ENCODE assay signal across 28 cellular contexts in genomic region chr7:101644879-101645278, GRCh38. TPM values are rescaled to one million over a fixed set of nuclear protein-coding genes. Genes with fewer than 3 reads are reported as not detected.
DNase-seq lines count a peak whose midpoint lies in the region; ATAC-seq and TF ChIP-seq lines count a peak whose summit lies in the region.
"Had no signal": no experiment of that assay in that cellular context is flagged by ENCODE, and none has a peak within 500 bp of the region (broad histone marks: within the 10 kb centered on the region; RNA-seq: fewer than 3 reads in every experiment).

No MANE protein-coding gene starts in this region.

- peak overlapping the region; percentile 73 for H3K27ac Mint-ChIP-seq in progenitor cell of endocrine pancreas
- no peak overlapping the region for H3K27ac Mint-ChIP-seq in activated naive CD8-positive, alpha-beta T cell treated with anti-CD3 and anti-CD28 coated beads for 36 hours
- H3K27ac Mint-ChIP-seq: activated B cell treated with CpG ODN at 0.5 μM for 24 hours; activated CD4-positive, alpha-beta memory T cell treated with anti-CD3 and anti-CD28 coated beads, Interleukin-2, amount 10 ng/mL, durations not matched to agents 7 days and 5 days; memory B cell; naive thymus-derived CD8-positive, alpha-beta T cell; stimulated activated naive CD8-positive, alpha-beta T cell treated with anti-CD3 and anti-CD28 coated beads, Interleukin-15, Interleukin-2, amounts not matched to agents 100 ng/mL and 50 ng/mL, for 24 hours had no signal

- peaks cover 2% of the 10 kb centered on the region for H3K4me1 Mint-ChIP-seq in progenitor cell of endocrine pancreas (ENCODE audit: low read depth)
- no peaks in the 10 kb centered on the region for H3K4me1 Mint-ChIP-seq in activated naive CD8-positive, alpha-beta T cell treated with anti-CD3 and anti-CD28 coated beads for 36 hours
- H3K4me1 Mint-ChIP-seq: activated B cell treated with CpG ODN at 0.5 μM for 24 hours; activated CD4-positive, alpha-beta memory T cell treated with anti-CD3 and anti-CD28 coated beads, Interleukin-2, amount 10 ng/mL, durations not matched to agents 7 days and 5 days; memory B cell; naive thymus-derived CD8-positive, alpha-beta T cell had no signal

- no peak overlapping the region for H3K4ac ChIP-seq in trophoblast cell (ENCODE audit: low read depth, low read length)

- no peak overlapping the region for H3K23ac ChIP-seq in trophoblast cell (ENCODE audit: low read length)

- peak in 7 of 8 donors; percentile 25 to 62 (median 38) for ATAC-seq in heart right ventricle
- ATAC-seq in left cardiac atrium = no peak
- ATAC-seq in left colon = peak; percentile 72
- ATAC-seq: foreskin keratinocyte; naive thymus-derived CD8-positive, alpha-beta T cell had no signal

- no peaks in the 10 kb centered on the region for H3K79me1 ChIP-seq in trophoblast cell (ENCODE audit: low read length)

- no peak overlapping the region for H3K4me3 ChIP-seq in heart right ventricle
- H3K4me3 ChIP-seq in trophoblast cell (ENCODE audit: low read depth, low read length) = no peak overlapping the region
- H3K4me3 ChIP-seq in Karpas-422 (ENCODE audit: low read length) = no peak overlapping the region
- H3K4me3 ChIP-seq: adrenal gland, cardiac muscle cell, SK-N-MC had no signal

- H3K9ac ChIP-seq in trophoblast cell (ENCODE audit: low read length) (no peak overlapping the region), Karpas-422 (ENCODE audit: low read length) (no peak overlapping the region)

- peaks cover 2% of the 10 kb centered on the region for H3K27me3 Mint-ChIP-seq in progenitor cell of endocrine pancreas
- peaks cover 6% of the 10 kb centered on the region for H3K27me3 Mint-ChIP-seq in activated naive CD8-positive, alpha-beta T cell treated with anti-CD3 and anti-CD28 coated beads for 36 hours
- H3K27me3 Mint-ChIP-seq: activated CD4-positive, alpha-beta memory T cell treated with anti-CD3 and anti-CD28 coated beads, Interleukin-2, amount 10 ng/mL, durations not matched to agents 7 days and 5 days had no signal

- no peak overlapping the region for H4K12ac ChIP-seq in trophoblast cell (ENCODE audit: low read depth, low read length)

- H4K91ac ChIP-seq in trophoblast cell (ENCODE audit: low read depth, low read length) = no peak overlapping the region

- H4K8ac ChIP-seq in trophoblast cell (ENCODE audit: low read depth, low read length) = no peak overlapping the region

- TF ChIP-seq CTCF in heart right ventricle (IDR thresholded peaks at IDR 0.05) (no peak), progenitor cell of endocrine pancreas (IDR thresholded peaks at IDR 0.05; ENCODE audit: unreplicated experiment) (no peak)

- no peaks in the 10 kb centered on the region for H3K9me3 ChIP-seq in heart right ventricle
- H3K9me3 ChIP-seq in trophoblast cell (ENCODE audit: insufficient read depth, low read depth, low read length) = peaks cover 2% of the 10 kb centered on the region
- H3K9me3 ChIP-seq in Karpas-422 (ENCODE audit: low read length) = no peaks in the 10 kb centered on the region
- H3K9me3 ChIP-seq: adrenal gland had no signal

- no peak overlapping the region for H2AK5ac ChIP-seq in trophoblast cell (ENCODE audit: low read length)

- no peak overlapping the region for H3K4me3 Mint-ChIP-seq in progenitor cell of endocrine pancreas (ENCODE audit: low read depth)
- no peak overlapping the region for H3K4me3 Mint-ChIP-seq in activated naive CD8-positive, alpha-beta T cell treated with anti-CD3 and anti-CD28 coated beads for 36 hours
- H3K4me3 Mint-ChIP-seq: activated B cell treated with CpG ODN at 0.5 μM for 24 hours; activated CD4-positive, alpha-beta memory T cell treated with anti-CD3 and anti-CD28 coated beads, Interleukin-2, amount 10 ng/mL, durations not matched to agents 7 days and 5 days; memory B cell; naive thymus-derived CD8-positive, alpha-beta T cell; stimulated activated naive CD8-positive, alpha-beta T cell treated with anti-CD3 and anti-CD28 coated beads, Interleukin-15, Interleukin-2, amounts not matched to agents 100 ng/mL and 50 ng/mL, for 24 hours had no signal

- no peak overlapping the region for H3K14ac ChIP-seq in trophoblast cell (ENCODE audit: low read length)

- H3K79me2 ChIP-seq in trophoblast cell (ENCODE audit: control insufficient read depth, insufficient read depth, low read length, poor library complexity) = no peaks in the 10 kb centered on the region
- no peaks in the 10 kb centered on the region for H3K79me2 ChIP-seq in Karpas-422 (ENCODE audit: low read length)

- H2AFZ ChIP-seq in trophoblast cell (ENCODE audit: insufficient read depth, low read length, poor library complexity) (no peak overlapping the region), Karpas-422 (ENCODE audit: low read length) (no peak overlapping the region)

- no peaks in the 10 kb centered on the region for H3K36me3 ChIP-seq in heart right ventricle
- no peaks in the 10 kb centered on the region for H3K36me3 ChIP-seq in trophoblast cell (ENCODE audit: control insufficient read depth in 1 of 2, insufficient read depth in 2 of 2, low read length in 2 of 2)
- H3K36me3 ChIP-seq in Karpas-422 (ENCODE audit: insufficient read depth, low read length) = no peaks in the 10 kb centered on the region
- H3K36me3 ChIP-seq: adrenal gland, cardiac muscle cell had no signal

- H3K27me3 ChIP-seq in heart right ventricle = peaks cover 0 to 11% (median 0%) of the 10 kb centered on the region in 7 donors
- H3K27me3 ChIP-seq in trophoblast cell (ENCODE audit: insufficient read depth, low read length) = no peaks in the 10 kb centered on the region
- no peaks in the 10 kb centered on the region for H3K27me3 ChIP-seq in Karpas-422 (ENCODE audit: low read length)
- H3K27me3 ChIP-seq: adrenal gland, cardiac muscle cell had no signal

- 34 to 41% methylated on average over 18 of the region's 18 CpGs for WGBS in heart right ventricle, 2 donors
- WGBS in trophoblast cell (ENCODE audit: extremely low coverage, insufficient coverage, insufficient read length) = no CpG with 5 or more reads among the region's 18 CpGs

- H3K27ac ChIP-seq in heart right ventricle (no peak overlapping the region), trophoblast cell (ENCODE audit: low read depth, low read length) (no peak overlapping the region), Karpas-422 (ENCODE audit: low read length) (no peak overlapping the region)
- H3K27ac ChIP-seq: adrenal gland, cardiac muscle cell, foreskin keratinocyte, SK-N-MC had no signal

- H3K4me2 ChIP-seq in trophoblast cell (ENCODE audit: low read length) (no peak overlapping the region), Karpas-422 (ENCODE audit: low read depth, low read length, poor library complexity, severe bottlenecking) (no peak overlapping the region)

- DNase-seq in heart right ventricle = no peak
- no peak for DNase-seq in left cardiac atrium
- peak in 1 of 2 donors; percentile 9 for DNase-seq in left colon
- DNase-seq in progenitor cell of endocrine pancreas (ENCODE audit: low spot score, unreplicated experiment) = no peak
- no peak for DNase-seq in activated naive CD8-positive, alpha-beta T cell treated with anti-CD3 and anti-CD28 coated beads for 36 hours
- no peak for DNase-seq in trophoblast cell
- DNase-seq in Karpas-422 = no peak
- DNase-seq in AG20443 (ENCODE audit: low spot score) = no peak
- DNase-seq: activated B cell treated with CpG ODN at 0.5 μM for 24 hours; activated CD4-positive, alpha-beta memory T cell treated with anti-CD3 and anti-CD28 coated beads, Interleukin-2, amount 10 ng/mL, durations not matched to agents 7 days and 5 days; activated gamma-delta T cell treated with Interleukin-2 at 50 U/mL for 16 hours; adrenal gland; C1 segment of cervical spinal cord; foreskin keratinocyte; hypothalamus; islet precursor cell; naive thymus-derived CD8-positive, alpha-beta T cell; NCI-H1930; NK-92 treated with Interleukin-12 subunit alpha and Interleukin-12 subunit beta, amount 100 ng/mL, for 24 hours; stimulated activated CD4-positive, alpha-beta T cell treated with anti-CD3 and anti-CD28 coated beads, Interleukin-4, amount 100 ng/mL, for 1 hour had no signal

- no peak overlapping the region for H2BK5ac ChIP-seq in trophoblast cell (ENCODE audit: low read depth, low read length, poor library complexity)

- no peaks in the 10 kb centered on the region for H4K20me1 ChIP-seq in Karpas-422 (ENCODE audit: insufficient read depth, low read depth, low read length)

- H3K9me2 ChIP-seq in Karpas-422 (replicated peaks; ENCODE audit: insufficient read depth, low read length) = no peaks in the 10 kb centered on the region

- no peak overlapping the region for H3K18ac ChIP-seq in trophoblast cell (ENCODE audit: low read length)

- peaks cover 0 to 7% (median 0%) of the 10 kb centered on the region in 9 donors for H3K4me1 ChIP-seq in heart right ventricle
- no peaks in the 10 kb centered on the region for H3K4me1 ChIP-seq in trophoblast cell (ENCODE audit: control insufficient read depth in 1 of 2, insufficient read depth in 2 of 2, low read length in 2 of 2)
- H3K4me1 ChIP-seq in Karpas-422 (ENCODE audit: low read length) = peaks cover 11% of the 10 kb centered on the region
- H3K4me1 ChIP-seq: adrenal gland, foreskin keratinocyte had no signal

- intact Hi-C loops in heart right ventricle (cut with DNase I) = no loop called here
- intact Hi-C loops in left cardiac atrium (cut with DNase I) = no loop called here
- intact Hi-C loops in left colon (cut with DNase I, micrococcal nuclease) = no loop called here

- H3K9me3 Mint-ChIP-seq in progenitor cell of endocrine pancreas (ENCODE audit: low read depth) = no peaks in the 10 kb centered on the region
- H3K9me3 Mint-ChIP-seq in activated naive CD8-positive, alpha-beta T cell treated with anti-CD3 and anti-CD28 coated beads for 36 hours = no peaks in the 10 kb centered on the region
- H3K9me3 Mint-ChIP-seq: activated B cell treated with CpG ODN at 0.5 μM for 24 hours; activated CD4-positive, alpha-beta memory T cell treated with anti-CD3 and anti-CD28 coated beads, Interleukin-2, amount 10 ng/mL, durations not matched to agents 7 days and 5 days; memory B cell; naive thymus-derived CD8-positive, alpha-beta T cell; stimulated activated naive CD8-positive, alpha-beta T cell treated with anti-CD3 and anti-CD28 coated beads, Interleukin-15, Interleukin-2, amounts not matched to agents 100 ng/mL and 50 ng/mL, for 24 hours had no signal

- no peaks in the 10 kb centered on the region for H3K36me3 Mint-ChIP-seq in progenitor cell of endocrine pancreas (ENCODE audit: insufficient read depth)
- H3K36me3 Mint-ChIP-seq in activated naive CD8-positive, alpha-beta T cell treated with anti-CD3 and anti-CD28 coated beads for 36 hours = no peaks in the 10 kb centered on the region
- H3K36me3 Mint-ChIP-seq: memory B cell; naive thymus-derived CD8-positive, alpha-beta T cell had no signal

- H2BK12ac ChIP-seq in trophoblast cell (ENCODE audit: low read length) = no peak overlapping the region

- H2BK120ac ChIP-seq in trophoblast cell (ENCODE audit: insufficient read depth, low read length, poor library complexity) = no peak overlapping the region

RNA-seq across cellular contexts. Expression of gene MYL10, which starts 15.8 kb away (rescaled TPM):
- not detected for total RNA-seq in heart right ventricle
- polyA plus RNA-seq in heart right ventricle = not detected
- not detected for total RNA-seq in left cardiac atrium
- total RNA-seq in left colon = not detected
- total RNA-seq in progenitor cell of endocrine pancreas = not detected in 2 replicates
- not detected for total RNA-seq in activated naive CD8-positive, alpha-beta T cell treated with anti-CD3 and anti-CD28 coated beads for 36 hours
- polyA plus RNA-seq in trophoblast cell (2013) = 0.12 TPM in 1 of 2 replicates, not detected in the other
- total RNA-seq in Karpas-422 (2014; rRNA removed; shearing (Covaris generic); ENCODE audit: low replicate concordance) = not detected in 2 replicates
- total RNA-seq: activated B cell treated with CpG ODN at 0.5 μM for 24 hours; activated CD4-positive, alpha-beta memory T cell treated with anti-CD3 and anti-CD28 coated beads, Interleukin-2, amount 10 ng/mL, durations not matched to agents 7 days and 5 days; adrenal gland; cardiac muscle cell; dermis microvascular lymphatic vessel endothelial cell; foreskin keratinocyte; naive thymus-derived CD8-positive, alpha-beta T cell; NCI-H460; posterior vena cava; ureter had no signal
- polyA plus RNA-seq: adrenal gland; cardiac muscle cell; foreskin keratinocyte; naive thymus-derived CD8-positive, alpha-beta T cell had no signal

Comparison
In these comparisons a context has a peak if more than half of its experiments do, and no peak if none do; other contexts are left out.
1. ATAC-seq: peak in heart right ventricle (7 of 8) and left colon (single experiment); none in left cardiac atrium (0 of 2).